In the genomic region with DNA sequence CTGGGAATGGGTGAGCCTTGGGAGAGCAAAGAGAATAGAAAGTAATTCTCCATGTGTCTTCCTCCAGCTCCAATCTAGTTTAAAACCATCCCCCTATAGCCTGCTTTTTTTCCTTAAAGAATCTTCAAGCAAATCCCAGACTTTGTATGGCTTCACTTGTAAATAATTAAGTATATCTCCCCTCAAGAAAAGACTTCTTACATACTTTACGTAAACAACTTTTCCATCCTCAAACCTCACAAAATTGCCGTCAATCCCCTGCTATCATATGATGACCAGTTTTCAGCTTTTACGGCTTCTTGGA, we compare ENCODE assay signal across 11 cellular contexts.
"Had no signal": no experiment of that assay in that cellular context is flagged by ENCODE, and none has a peak within 500 bp of the region (broad histone marks: within the 10 kb centered on the region; RNA-seq: fewer than 3 reads in every experiment).

No MANE protein-coding gene starts in this region.

- H3K4me1 Mint-ChIP-seq: activated B cell treated with CpG ODN at 0.5 μM for 24 hours; activated naive CD8-positive, alpha-beta T cell treated with anti-CD3 and anti-CD28 coated beads for 36 hours; memory B cell had no signal

- H3K27ac Mint-ChIP-seq: activated B cell treated with CpG ODN at 0.5 μM for 24 hours; activated CD8-positive, alpha-beta T cell treated with anti-CD3 and anti-CD28 coated beads for 36 hours; activated naive CD8-positive, alpha-beta T cell treated with anti-CD3 and anti-CD28 coated beads for 36 hours; activated T-cell treated with anti-CD3 and anti-CD28 coated beads, Interleukin-2, amount 50 U/mL, for 72 hours; memory B cell had no signal

- H3K36me3 ChIP-seq: upper lobe of left lung had no signal

- H3K27ac ChIP-seq: skin epidermis, upper lobe of left lung had no signal

- H3K9me3 Mint-ChIP-seq: activated B cell treated with CpG ODN at 0.5 μM for 24 hours; activated CD8-positive, alpha-beta T cell treated with anti-CD3 and anti-CD28 coated beads for 36 hours; activated naive CD8-positive, alpha-beta T cell treated with anti-CD3 and anti-CD28 coated beads for 36 hours; activated T-cell treated with anti-CD3 and anti-CD28 coated beads, Interleukin-2, amount 50 U/mL, for 72 hours; memory B cell; naive thymus-derived CD8-positive, alpha-beta T cell had no signal

- H3K9me3 ChIP-seq: upper lobe of left lung had no signal

- H3K4me3 Mint-ChIP-seq: activated B cell treated with CpG ODN at 0.5 μM for 24 hours; activated CD8-positive, alpha-beta T cell treated with anti-CD3 and anti-CD28 coated beads for 36 hours; activated naive CD8-positive, alpha-beta T cell treated with anti-CD3 and anti-CD28 coated beads for 36 hours; activated T-cell treated with anti-CD3 and anti-CD28 coated beads, Interleukin-2, amount 50 U/mL, for 72 hours; memory B cell; naive thymus-derived CD8-positive, alpha-beta T cell had no signal

- ATAC-seq: activated CD8-positive, alpha-beta T cell treated with anti-CD3 and anti-CD28 coated beads for 36 hours; activated T-cell treated with anti-CD3 and anti-CD28 coated beads, Interleukin-2, amount 50 U/mL, for 72 hours; naive thymus-derived CD8-positive, alpha-beta T cell had no signal

- DNase-seq: activated B cell treated with CpG ODN at 0.5 μM for 24 hours; activated CD8-positive, alpha-beta memory T cell treated with anti-CD3 and anti-CD28 coated beads, Interleukin-2, amount 50 U/mL, for 4 hours; activated CD8-positive, alpha-beta T cell treated with anti-CD3 and anti-CD28 coated beads for 36 hours; activated gamma-delta T cell; activated naive CD8-positive, alpha-beta T cell treated with anti-CD3 and anti-CD28 coated beads for 36 hours; activated T-cell treated with anti-CD3 and anti-CD28 coated beads, Interleukin-2, amount 50 U/mL, for 72 hours; naive thymus-derived CD8-positive, alpha-beta T cell; stimulated activated naive CD4-positive, alpha-beta T cell treated with Interleukin-2 at 50 U/mL for 16 hours had no signal

- H3K4me1 ChIP-seq: upper lobe of left lung had no signal

- H3K36me3 Mint-ChIP-seq: activated naive CD8-positive, alpha-beta T cell treated with anti-CD3 and anti-CD28 coated beads for 36 hours; memory B cell had no signal

- H3K4me3 ChIP-seq: skin epidermis, upper lobe of left lung had no signal
